24 cellular contexts compared by ENCODE assay signal in the genomic region with DNA sequence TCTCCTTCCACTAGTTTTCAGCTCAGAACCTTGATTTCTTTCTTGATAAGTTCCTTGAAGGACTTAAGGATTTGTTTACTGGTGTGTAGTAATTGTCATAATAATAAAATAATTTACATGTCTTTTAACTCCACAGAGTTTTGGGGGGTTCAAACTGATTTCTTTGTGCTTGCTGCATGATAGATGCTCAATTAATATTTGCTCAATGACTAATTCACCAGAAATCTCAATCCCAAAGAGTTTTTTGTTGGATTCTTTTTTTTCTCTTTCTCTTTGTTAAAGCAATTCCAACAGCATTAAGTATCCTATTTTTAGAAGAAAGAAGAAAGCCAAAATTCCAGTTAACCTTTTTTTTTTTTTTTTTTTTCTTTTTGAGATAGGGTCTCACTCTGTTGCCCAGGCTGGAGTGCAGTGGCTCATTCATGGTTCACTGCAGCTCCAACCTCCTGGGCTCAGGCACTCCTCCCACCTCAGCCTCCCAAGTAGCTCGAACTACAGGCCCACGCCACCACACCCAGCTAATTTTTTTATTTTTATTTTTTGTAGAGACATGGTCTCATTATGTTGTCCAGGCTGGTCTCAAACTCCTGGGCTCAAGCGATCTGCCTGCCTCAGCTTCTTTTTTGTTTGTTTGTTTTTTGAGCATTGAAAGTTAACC.
"Had no signal": no experiment of that assay in that cellular context is flagged by ENCODE, and none has a peak within 500 bp of the region (broad histone marks: within the 10 kb centered on the region; RNA-seq: fewer than 3 reads in every experiment).

No MANE protein-coding gene starts in this region.

- H3K4me3 ChIP-seq: coronary artery, heart right ventricle, left ventricle myocardium inferior, pancreas, sigmoid colon, spleen, tibial artery, uterus had no signal

- H3K27ac Mint-ChIP-seq: activated CD4-positive, alpha-beta memory T cell treated with anti-CD3 and anti-CD28 coated beads, Interleukin-2, amount 10 ng/mL, durations not matched to agents 7 days and 5 days; activated CD8-positive, alpha-beta memory T cell treated with anti-CD3 and anti-CD28 coated beads, Interleukin-2, amount 10 ng/mL, durations not matched to agents 7 days and 5 days; activated naive CD4-positive, alpha-beta T cell treated with anti-CD3 and anti-CD28 coated beads, Interleukin-2, amount 10 ng/mL, durations not matched to agents 7 days and 5 days; activated naive CD8-positive, alpha-beta T cell treated with anti-CD3 and anti-CD28 coated beads, Interleukin-2, amount 50 U/mL, for 24 hours had no signal

- H3K9me3 Mint-ChIP-seq: activated CD4-positive, alpha-beta memory T cell treated with anti-CD3 and anti-CD28 coated beads, Interleukin-2, amount 10 ng/mL, durations not matched to agents 7 days and 5 days; activated naive CD4-positive, alpha-beta T cell treated with anti-CD3 and anti-CD28 coated beads, Interleukin-2, amount 10 ng/mL, durations not matched to agents 7 days and 5 days; activated naive CD8-positive, alpha-beta T cell treated with anti-CD3 and anti-CD28 coated beads, Interleukin-2, amount 50 U/mL, for 24 hours; neural crest cell had no signal

- H3K27me3 ChIP-seq: brain microvascular endothelial cell, heart right ventricle, pancreas, sigmoid colon, spleen, tibial artery, uterus had no signal

- ATAC-seq: activated CD8-positive, alpha-beta memory T cell treated with anti-CD3 and anti-CD28 coated beads, Interleukin-2, amount 10 ng/mL, durations not matched to agents 7 days and 5 days; activated naive CD8-positive, alpha-beta T cell treated with anti-CD3 and anti-CD28 coated beads, Interleukin-2, amount 50 U/mL, for 24 hours; esophagus mucosa; pancreas had no signal

- H3K36me3 ChIP-seq: brain microvascular endothelial cell, pancreas, uterus had no signal

- H3K4me1 Mint-ChIP-seq: neural crest cell had no signal

- H3K4me3 Mint-ChIP-seq: activated CD4-positive, alpha-beta memory T cell treated with anti-CD3 and anti-CD28 coated beads, Interleukin-2, amount 10 ng/mL, durations not matched to agents 7 days and 5 days; activated CD8-positive, alpha-beta memory T cell treated with anti-CD3 and anti-CD28 coated beads, Interleukin-2, amount 10 ng/mL, durations not matched to agents 7 days and 5 days; activated naive CD4-positive, alpha-beta T cell treated with anti-CD3 and anti-CD28 coated beads, Interleukin-2, amount 10 ng/mL, durations not matched to agents 7 days and 5 days; activated naive CD8-positive, alpha-beta T cell treated with anti-CD3 and anti-CD28 coated beads, Interleukin-2, amount 50 U/mL, for 24 hours; neural crest cell had no signal

- DNase-seq: activated CD4-positive, alpha-beta memory T cell treated with anti-CD3 and anti-CD28 coated beads, Interleukin-2, amount 10 ng/mL, durations not matched to agents 7 days and 5 days; activated CD4-positive, alpha-beta T cell treated with anti-CD3 and anti-CD28 coated beads for 48 hours; activated CD4-positive, CD25-positive, alpha-beta regulatory T cell; activated CD8-positive, alpha-beta memory T cell treated with anti-CD3 and anti-CD28 coated beads, Interleukin-2, amount 10 ng/mL, durations not matched to agents 7 days and 5 days; activated naive CD4-positive, alpha-beta T cell treated with anti-CD3 and anti-CD28 coated beads, Interleukin-2, amount 10 ng/mL, durations not matched to agents 7 days and 5 days; activated naive CD8-positive, alpha-beta T cell treated with anti-CD3 and anti-CD28 coated beads, Interleukin-2, amount 50 U/mL, for 24 hours; anterior cingulate cortex; brain microvascular endothelial cell; central memory CD4-positive, alpha-beta T cell; heart right ventricle; kidney glomerular epithelial cell; left ventricle myocardium inferior; pancreas; sigmoid colon; spleen; stimulated activated CD4-positive, alpha-beta T cell treated with anti-CD3 and anti-CD28 coated beads, Interleukin-4, amount 100 ng/mL, for 4 hours; stimulated activated naive CD4-positive, alpha-beta T cell; substantia nigra; T-helper 9 cell; tibial artery; uterus had no signal

- H3K9me3 ChIP-seq: heart right ventricle, left ventricle myocardium inferior, pancreas, sigmoid colon, spleen, tibial artery, uterus had no signal

- H3K27me3 Mint-ChIP-seq: activated CD4-positive, alpha-beta memory T cell treated with anti-CD3 and anti-CD28 coated beads, Interleukin-2, amount 10 ng/mL, durations not matched to agents 7 days and 5 days; activated CD8-positive, alpha-beta memory T cell treated with anti-CD3 and anti-CD28 coated beads, Interleukin-2, amount 10 ng/mL, durations not matched to agents 7 days and 5 days; activated naive CD4-positive, alpha-beta T cell treated with anti-CD3 and anti-CD28 coated beads, Interleukin-2, amount 10 ng/mL, durations not matched to agents 7 days and 5 days; activated naive CD8-positive, alpha-beta T cell treated with anti-CD3 and anti-CD28 coated beads, Interleukin-2, amount 50 U/mL, for 24 hours had no signal

- H3K27ac ChIP-seq: brain microvascular endothelial cell, coronary artery, left ventricle myocardium inferior, pancreas, sigmoid colon, spleen, tibial artery, uterus had no signal

- H3K4me1 ChIP-seq: pancreas had no signal
